ENCODE assay signal across 18 cellular contexts in the genomic region with DNA sequence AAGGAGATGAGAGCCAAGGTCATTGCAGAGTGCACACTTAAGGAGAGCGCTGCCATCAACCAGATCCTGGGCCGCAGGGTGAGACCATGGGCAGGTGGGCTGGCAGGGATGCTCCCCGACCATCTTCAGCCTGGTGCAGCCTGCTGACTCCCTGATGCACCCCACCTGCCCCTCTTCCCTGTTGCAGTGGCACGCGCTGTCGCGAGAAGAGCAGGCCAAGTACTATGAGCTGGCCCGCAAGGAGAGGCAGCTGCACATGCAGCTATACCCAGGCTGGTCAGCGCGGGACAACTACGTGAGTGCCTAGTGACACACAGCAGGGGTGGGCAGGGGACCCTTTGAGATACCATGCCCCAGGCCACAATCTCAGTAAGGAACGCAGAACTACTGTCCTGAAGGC. TPM values are rescaled to one million over a fixed set of nuclear protein-coding genes. Genes with fewer than 3 reads are reported as not detected.
DNase-seq lines count a peak whose midpoint lies in the region; ATAC-seq and TF ChIP-seq lines count a peak whose summit lies in the region.
"Had no signal": no experiment of that assay in that cellular context is flagged by ENCODE, and none has a peak within 500 bp of the region (broad histone marks: within the 10 kb centered on the region; RNA-seq: fewer than 3 reads in every experiment).

No MANE protein-coding gene starts in this region.

- 93 to 98% methylated on average over 12 of the region's 12 CpGs for WGBS in GM23248 (ENCODE audit: low coverage in 1 of 2, low lambda C conversion rate in 2 of 2, missing lambda C conversion rate in 2 of 2), 2 experiments

- H3K36me3 Mint-ChIP-seq in natural killer cell, result no peaks in the 10 kb centered on the region
- no peaks in the 10 kb centered on the region for H3K36me3 Mint-ChIP-seq in natural killer cell treated with Interleukin-12 subunit alpha and Interleukin-12 subunit beta and Interleukin-15 and Interleukin-18, amount 100 ng/mL, for 72 hours
- H3K36me3 Mint-ChIP-seq in activated naive CD4-positive, alpha-beta T cell treated with anti-CD3 and anti-CD28 coated beads, Interleukin-2, amount 50 U/mL, for 72 hours, result peaks cover 14 to 53% of the 10 kb centered on the region in 2 donors

- TF ChIP-seq POLR2A in vagina (IDR thresholded peaks at IDR 0.05), result no peak

- H3K4me3 Mint-ChIP-seq in natural killer cell, result no peak overlapping the region
- H3K4me3 Mint-ChIP-seq in natural killer cell treated with Interleukin-12 subunit alpha and Interleukin-12 subunit beta and Interleukin-15 and Interleukin-18, amount 100 ng/mL, for 72 hours, result no peak overlapping the region
- H3K4me3 Mint-ChIP-seq: activated CD4-positive, alpha-beta T cell treated with anti-CD3 and anti-CD28 coated beads for 36 hours had no signal

- no peaks in the 10 kb centered on the region for H3K27me3 Mint-ChIP-seq in natural killer cell (ENCODE audit: low read depth in 2 of 2)
- no peaks in the 10 kb centered on the region for H3K27me3 Mint-ChIP-seq in natural killer cell treated with Interleukin-12 subunit alpha and Interleukin-12 subunit beta and Interleukin-15 and Interleukin-18, amount 100 ng/mL, for 72 hours
- H3K27me3 Mint-ChIP-seq: activated CD4-positive, alpha-beta T cell treated with anti-CD3 and anti-CD28 coated beads for 36 hours had no signal

- 0 out of 2 replicates have a peak, but pooled peaks cover 9% of the 10 kb centered on the region for H3F3A ChIP-seq in GM23248 (ENCODE audit: insufficient read depth)

- no peak overlapping the region for H2AFZ ChIP-seq in GM23248

- H3K36me3 ChIP-seq in mucosa of descending colon (ENCODE audit: low read depth) (no peaks in the 10 kb centered on the region), vagina (peaks cover 0 to 10% of the 10 kb centered on the region in 2 donors), GM23248 (ENCODE audit: low read depth) (peaks cover 6% of the 10 kb centered on the region; the same call in 1 of the 2 replicates)

- no peaks in the 10 kb centered on the region for H3K9me2 ChIP-seq in GM23248 (ENCODE audit: insufficient read depth)

- H3K27ac Mint-ChIP-seq in natural killer cell, result peak overlapping the region; percentile 38
- no peak overlapping the region for H3K27ac Mint-ChIP-seq in natural killer cell treated with Interleukin-12 subunit alpha and Interleukin-12 subunit beta and Interleukin-15 and Interleukin-18, amount 100 ng/mL, for 72 hours
- peak overlapping the region; percentile 32 to 50 for H3K27ac Mint-ChIP-seq in activated naive CD4-positive, alpha-beta T cell treated with anti-CD3 and anti-CD28 coated beads, Interleukin-2, amount 50 U/mL, for 72 hours
- H3K27ac Mint-ChIP-seq: activated CD4-positive, alpha-beta T cell treated with anti-CD3 and anti-CD28 coated beads for 36 hours had no signal

- H3K9ac ChIP-seq in GM23248, result no peak overlapping the region

- ATAC-seq in natural killer cell (no peak), mucosa of descending colon (no peak), HG02588 (IDR thresholded peaks at IDR 0.05; ENCODE audit: unreplicated experiment) (no peak)
- ATAC-seq in natural killer cell treated with Interleukin-12 subunit alpha and Interleukin-12 subunit beta and Interleukin-15 and Interleukin-18, amount 100 ng/mL, for 72 hours, result no peak
- ATAC-seq in activated naive CD4-positive, alpha-beta T cell treated with anti-CD3 and anti-CD28 coated beads, Interleukin-2, amount 50 U/mL, for 72 hours, result no peak
- ATAC-seq: activated CD4-positive, alpha-beta T cell treated with anti-CD3 and anti-CD28 coated beads for 36 hours; body of pancreas had no signal

- DNase-seq in natural killer cell, result no peak
- no peak for DNase-seq in natural killer cell treated with Interleukin-12 subunit alpha and Interleukin-12 subunit beta and Interleukin-15 and Interleukin-18, amount 100 ng/mL, for 72 hours (ENCODE audit: low spot score)
- DNase-seq in activated naive CD4-positive, alpha-beta T cell treated with anti-CD3 and anti-CD28 coated beads, Interleukin-2, amount 50 U/mL, for 72 hours (ENCODE audit: low spot score in 2 of 2), result no peak
- peak in 2 of 3 donors; percentile 13 to 33 for DNase-seq in mucosa of descending colon
- DNase-seq in vagina (ENCODE audit: extremely low spot score in 2 of 2), result peak; percentile 40 to 47
- no peak for DNase-seq in NCI-H2029 treated with DMSO at 0.1 percent for 48 hours (lab: John Stamatoyannopoulos, UW)
- no peak for DNase-seq in GM23248
- DNase-seq: activated CD4-positive, alpha-beta T cell treated with anti-CD3 and anti-CD28 coated beads for 36 hours; hippocampal formation; KG1; NCI-H1105; SHP77; stimulated activated CD4-positive, alpha-beta T cell treated with anti-CD3 and anti-CD28 coated beads, Interleukin-15, amount 100 ng/mL, for 24 hours; substantia nigra had no signal

- TF ChIP-seq CTCF in natural killer cell (IDR thresholded peaks at IDR 0.05), result no peak
- TF ChIP-seq CTCF in mucosa of descending colon (IDR thresholded peaks at IDR 0.05), result no peak
- TF ChIP-seq CTCF in vagina (IDR thresholded peaks at IDR 0.05), result no peak

- H3K4me2 ChIP-seq in GM23248 (ENCODE audit: unreplicated experiment), result no peak overlapping the region

- H3K9me3 Mint-ChIP-seq in natural killer cell, result no peaks in the 10 kb centered on the region
- no peaks in the 10 kb centered on the region for H3K9me3 Mint-ChIP-seq in natural killer cell treated with Interleukin-12 subunit alpha and Interleukin-12 subunit beta and Interleukin-15 and Interleukin-18, amount 100 ng/mL, for 72 hours
- H3K9me3 Mint-ChIP-seq in activated naive CD4-positive, alpha-beta T cell treated with anti-CD3 and anti-CD28 coated beads, Interleukin-2, amount 50 U/mL, for 72 hours, result no peaks in the 10 kb centered on the region

- H3K4me1 Mint-ChIP-seq in natural killer cell, result peaks cover 24 to 62% of the 10 kb centered on the region in 2 donors
- peaks cover 37 to 52% of the 10 kb centered on the region in 2 donors for H3K4me1 Mint-ChIP-seq in natural killer cell treated with Interleukin-12 subunit alpha and Interleukin-12 subunit beta and Interleukin-15 and Interleukin-18, amount 100 ng/mL, for 72 hours (ENCODE audit: low read depth in 2 of 2)

- intact Hi-C loops in natural killer cell (cut with micrococcal nuclease), result no loop called here
- intact Hi-C loops in mucosa of descending colon (cut with DNase I, micrococcal nuclease), result loop anchor here (10.0 kb wide), 1 partner anchor 98 kb away; no protein-coding TSS in a partner anchor
- intact Hi-C loops in vagina (cut with DNase I), result loop anchor here (5.0 kb wide), 1 partner anchor 101 kb away; no protein-coding TSS in a partner anchor

- in situ Hi-C loops in GM23248 (cut with MboI), result loop anchor here (5.0 kb wide), 1 partner anchor 101 kb away; no protein-coding TSS in a partner anchor

- H3K4me3 ChIP-seq in mucosa of descending colon (no peak overlapping the region), vagina (no peak overlapping the region), GM23248 (no peak overlapping the region)
- H3K4me3 ChIP-seq: body of pancreas, prostate gland had no signal

- peaks cover 57% of the 10 kb centered on the region for H3K79me2 ChIP-seq in GM23248 (ENCODE audit: insufficient read depth)

- H3K27me3 ChIP-seq in vagina, result no peaks in the 10 kb centered on the region
- no peaks in the 10 kb centered on the region for H3K27me3 ChIP-seq in GM23248 (replicated peaks; ENCODE audit: insufficient read depth)
- H3K27me3 ChIP-seq: body of pancreas had no signal

- H4K20me1 ChIP-seq in GM23248 (ENCODE audit: insufficient read depth), result no peaks in the 10 kb centered on the region

- H3K4me1 ChIP-seq in mucosa of descending colon (ENCODE audit: low read depth) (no peaks in the 10 kb centered on the region), vagina (peaks cover 20% of the 10 kb centered on the region), GM23248 (ENCODE audit: insufficient read depth) (peaks cover 20% of the 10 kb centered on the region)
- H3K4me1 ChIP-seq: prostate gland had no signal

- no peak overlapping the region for H3K27ac ChIP-seq in vagina
- H3K27ac ChIP-seq in GM23248, result no peak overlapping the region
- H3K27ac ChIP-seq: body of pancreas, HL-60, prostate gland had no signal

- H3K9me3 ChIP-seq in mucosa of descending colon (no peaks in the 10 kb centered on the region), vagina (no peaks in the 10 kb centered on the region), GM23248 (ENCODE audit: low read depth) (no peaks in the 10 kb centered on the region)
- H3K9me3 ChIP-seq: body of pancreas, prostate gland had no signal

RNA-seq across cellular contexts. Expression of a gene that starts 28.3 kb away (rescaled TPM):
- total RNA-seq in natural killer cell (100 to 1,000 TPM in 2 of 3 donors, 10 to 100 TPM in 1; 97.7 to 203 (median 158) TPM), mucosa of descending colon (1 to 10 TPM; 1.9 to 6.8 (median 4.4) TPM), vagina (1.7 TPM)
- total RNA-seq in natural killer cell treated with Interleukin-12 subunit alpha and Interleukin-12 subunit beta and Interleukin-15 and Interleukin-18, amount 100 ng/mL, for 72 hours, result 1 to 10 TPM; 2.6 to 6.1 TPM
- 100 to 1,000 TPM in 1 of 2 donors, 10 to 100 TPM in 1; 93.5 to 229 TPM for total RNA-seq in activated naive CD4-positive, alpha-beta T cell treated with anti-CD3 and anti-CD28 coated beads, Interleukin-2, amount 50 U/mL, for 72 hours
- 1.4 and 2.5 TPM in 2 replicates for total RNA-seq in GM23248 (2014; rRNA removed; shearing (Covaris generic))
- polyA plus RNA-seq in GM23248 (2016; fragmentation: Nextera tagmentation; extraction: Ambion mirVana), result 2.4 and 2.7 TPM in 2 replicates

RNA-seq across cellular contexts. Expression of a gene that starts 33.9 kb away (rescaled TPM):
- total RNA-seq in natural killer cell (100 to 1,000 TPM; 301 to 338 (median 315) TPM), mucosa of descending colon (100 to 1,000 TPM; 241 to 316 (median 281) TPM), vagina (147 TPM)
- total RNA-seq in natural killer cell treated with Interleukin-12 subunit alpha and Interleukin-12 subunit beta and Interleukin-15 and Interleukin-18, amount 100 ng/mL, for 72 hours, result 100 to 1,000 TPM; 162 to 210 TPM
- 100 to 1,000 TPM; 156 to 291 TPM for total RNA-seq in activated naive CD4-positive, alpha-beta T cell treated with anti-CD3 and anti-CD28 coated beads, Interleukin-2, amount 50 U/mL, for 72 hours
- total RNA-seq in GM23248 (2014; rRNA removed; shearing (Covaris generic)), result 238 and 245 TPM in 2 replicates
- polyA plus RNA-seq in GM23248 (2016; fragmentation: Nextera tagmentation; extraction: Ambion mirVana), result 1,125 and 1,145 TPM in 2 replicates

Comparison
In these comparisons a context has a peak if more than half of its experiments do, and no peak if none do; other contexts are left out.
1. H3K27ac Mint-ChIP-seq: peak in natural killer cell (2 of 2) and activated naive CD4-positive, alpha-beta T cell treated with anti-CD3 and anti-CD28 coated beads, Interleukin-2, amount 50 U/mL, for 72 hours (2 of 2); none in natural killer cell treated with Interleukin-12 subunit alpha and Interleukin-12 subunit beta and Interleukin-15 and Interleukin-18, amount 100 ng/mL, for 72 hours (0 of 2).
2. RNA of a gene that starts 28.3 kb away (total RNA-seq): 93.5 to 229 TPM in activated naive CD4-positive, alpha-beta T cell treated with anti-CD3 and anti-CD28 coated beads, Interleukin-2, amount 50 U/mL, for 72 hours and 97.7 to 203 TPM in natural killer cell; 2.6 to 6.1 TPM in natural killer cell treated with Interleukin-12 subunit alpha and Interleukin-12 subunit beta and Interleukin-15 and Interleukin-18, amount 100 ng/mL, for 72 hours, 1.9 to 6.8 TPM in mucosa of descending colon, 1.7 TPM in vagina (single experiment) and 1.4 to 2.5 TPM in GM23248; every median in the first group is over 10 times any median in the second.
3. DNase-seq: peak in mucosa of descending colon (2 of 3) and vagina (2 of 2); none in natural killer cell (single experiment), natural killer cell treated with Interleukin-12 subunit alpha and Interleukin-12 subunit beta and Interleukin-15 and Interleukin-18, amount 100 ng/mL, for 72 hours (single experiment), activated naive CD4-positive, alpha-beta T cell treated with anti-CD3 and anti-CD28 coated beads, Interleukin-2, amount 50 U/mL, for 72 hours (0 of 2), NCI-H2029 treated with DMSO at 0.1 percent for 48 hours (single experiment) and GM23248 (single experiment).